In genomic region chr6:30907290-30907757, GRCh38 we compare ENCODE assay signal across 6 cellular contexts. TPM values are rescaled to one million over a fixed set of nuclear protein-coding genes. Genes with fewer than 3 reads are reported as not detected.
DNase-seq lines count a peak whose midpoint lies in the region; ATAC-seq, FAIRE-seq and TF ChIP-seq lines count a peak whose summit lies in the region.
"Not testable (repeated sequence)": the region's sequence is repeated elsewhere in the genome, so short reads cannot be mapped to it uniquely, and the experiment has no call there.

No MANE protein-coding gene starts in this region.

- peaks cover 0 to 19% (median 5%) of the 10 kb centered on the region in 3 donors for H3K36me3 Mint-ChIP-seq in naive thymus-derived CD8-positive, alpha-beta T cell

- H3K36me3 ChIP-seq in GM06990 (ENCODE audit: control insufficient read depth, insufficient read depth, low read length): peaks cover 12% of the 10 kb centered on the region
- H3K36me3 ChIP-seq in SJCRH30: not testable (repeated sequence)
- H3K36me3 ChIP-seq in K562 (ENCODE audit: control insufficient read depth, insufficient read depth, low read length): peaks cover 32% of the 10 kb centered on the region
- peaks cover 0 to 31% (median 21%) of the 10 kb centered on the region in 9 donors for H3K36me3 ChIP-seq in heart right ventricle
- peaks cover 21% of the 10 kb centered on the region for H3K36me3 ChIP-seq in suprapubic skin

- FAIRE-seq in K562 (lab: Jason Lieb, UNC): not testable (repeated sequence)

- DNase-seq in GM06990 (ENCODE audit: extremely low read depth, insufficient read length); SJCRH30; K562 (ENCODE audit: extremely low read depth in 1 of 4, low spot score in 3 of 4); heart right ventricle; naive thymus-derived CD8-positive, alpha-beta T cell; suprapubic skin (ENCODE audit: low spot score in 2 of 2): not testable (repeated sequence)

- TF ChIP-seq POLR2A in K562 (conservative IDR thresholded peaks at IDR 0.05); suprapubic skin (IDR thresholded peaks at IDR 0.05): not testable (repeated sequence)

- H3K9me3 Mint-ChIP-seq in naive thymus-derived CD8-positive, alpha-beta T cell: not testable (repeated sequence)

- not testable (repeated sequence) for TF ChIP-seq RAD21 in K562 (CRISPR knock-in tag; conservative IDR thresholded peaks at IDR 0.05 in 1 of 2, IDR thresholded peaks at IDR 0.05 in 1 of 2)

- H3K9me3 ChIP-seq in SJCRH30 (replicated peaks); K562 (replicated peaks; ENCODE audit: control insufficient read depth, insufficient read depth, low read depth, low read length); heart right ventricle; suprapubic skin: not testable (repeated sequence)

- not testable (repeated sequence) for H3K27me3 ChIP-seq in GM06990 (replicated peaks; ENCODE audit: control insufficient read depth, insufficient read depth, low read length); SJCRH30; K562 (ENCODE audit: control insufficient read depth in 2 of 2, insufficient read depth in 2 of 2, low read length in 2 of 2); heart right ventricle; suprapubic skin

- WGBS in K562 (ENCODE audit: insufficient coverage, low coverage, missing lambda C conversion rate): 39% methylated on average over 16 of the region's 16 CpGs
- 51 to 59% methylated on average over 16 of the region's 16 CpGs for WGBS in heart right ventricle, 2 donors
- 41% methylated on average over 16 of the region's 16 CpGs for WGBS in suprapubic skin

- BruUV-seq in K562 (replicated peaks; lab: Mats Ljungman, UMichigan): TSS peak; percentile 88

- H3K4me1 Mint-ChIP-seq in naive thymus-derived CD8-positive, alpha-beta T cell: peaks cover 16 to 31% (median 24%) of the 10 kb centered on the region in 4 donors

- not testable (repeated sequence) for ATAC-seq in K562; heart right ventricle; naive thymus-derived CD8-positive, alpha-beta T cell

- TF ChIP-seq CTCF in GM06990 (IDR thresholded peaks at IDR 0.05; ENCODE audit: insufficient read depth, low read length, poor library complexity, severe bottlenecking); K562 (IDR thresholded peaks at IDR 0.05 in 2 of 3, conservative IDR thresholded peaks at IDR 0.05 in 1 of 3; ENCODE audit: insufficient read depth in 2 of 3, low read depth in 1 of 3, low read length in 3 of 3); heart right ventricle (IDR thresholded peaks at IDR 0.05); suprapubic skin (IDR thresholded peaks at IDR 0.05): not testable (repeated sequence)

- in situ Hi-C loops in K562 (cut with MboI): not testable (repeated sequence)

- peak overlapping the region; percentile 88 to 92 for H3K9ac ChIP-seq in K562 (ENCODE audit: insufficient read depth in 1 of 2, low read depth in 2 of 2, low read length in 2 of 2)

- H3K4me3 ChIP-seq in GM06990 (replicated peaks; ENCODE audit: low read depth, low read length): peak overlapping the region; percentile 88
- peak overlapping the region; percentile 81 for H3K4me3 ChIP-seq in SJCRH30
- H3K4me3 ChIP-seq in K562: peak overlapping the region; percentile 76
- H3K4me3 ChIP-seq in heart right ventricle: peak overlapping the region in 9 of 10 donors; percentile 72 to 94 (median 79)
- H3K4me3 ChIP-seq in suprapubic skin: peak overlapping the region; percentile 69

- peak overlapping the region; percentile 98 for H3K4me2 ChIP-seq in K562 (ENCODE audit: insufficient read depth, low read length)

- not testable (repeated sequence) for H3K27me3 Mint-ChIP-seq in naive thymus-derived CD8-positive, alpha-beta T cell

- peak overlapping the region; percentile 97 to 100 (median 99) for H3K4me3 Mint-ChIP-seq in naive thymus-derived CD8-positive, alpha-beta T cell

- not testable (repeated sequence) for H3K27ac ChIP-seq in SJCRH30, suprapubic skin
- peak overlapping the region; percentile 71 for H3K27ac ChIP-seq in K562 (ENCODE audit: extremely low read depth, low read depth, low read length)
- peak overlapping the region in 2 of 10 donors; percentile 6 to 30 for H3K27ac ChIP-seq in heart right ventricle

- intact Hi-C loops in K562 (cut with micrococcal nuclease); heart right ventricle (cut with DNase I): not testable (repeated sequence)

- peak overlapping the region; percentile 97 for H2AFZ ChIP-seq in K562 (ENCODE audit: low read depth, low read length)

- TF ChIP-seq EP300 in K562 (IDR thresholded peaks at IDR 0.05; ENCODE audit: low read length); suprapubic skin (IDR thresholded peaks at IDR 0.05): not testable (repeated sequence)

- not testable (repeated sequence) for H3K9me1 ChIP-seq in K562 (ENCODE audit: control insufficient read depth, insufficient read depth, low read length)

- H4K20me1 ChIP-seq in K562 (replicated peaks; ENCODE audit: control insufficient read depth, insufficient read depth, low read length): not testable (repeated sequence)

- CTCF ChIA-PET in K562 (lab: Yijun Ruan, JAX; ENCODE audit: low intra/inter-chr PET ratio): not testable (repeated sequence)

- not testable (repeated sequence) for H3K4me1 ChIP-seq in SJCRH30
- H3K4me1 ChIP-seq in K562 (replicated peaks in 1 of 2; ENCODE audit: control insufficient read depth in 2 of 2, insufficient read depth in 2 of 2, low read length in 2 of 2): peaks cover 5 to 13% of the 10 kb centered on the region in 2 experiments; a peak in 4 of 5 replicates
- H3K4me1 ChIP-seq in heart right ventricle: peaks cover 0 to 21% (median 11%) of the 10 kb centered on the region in 9 donors
- peaks cover 16% of the 10 kb centered on the region for H3K4me1 ChIP-seq in suprapubic skin

- H3K79me2 ChIP-seq in K562 (ENCODE audit: control insufficient read depth, insufficient read depth, low read length): peaks cover 15% of the 10 kb centered on the region

- POLR2A ChIA-PET in K562 (lab: Yijun Ruan, JAX): interaction anchor here (0.5 to 2.5 kb wide), 15 partner anchors 8 to 191 kb away, joined by 3 to 17 read pairs (median 4); no protein-coding TSS in a partner anchor
- POLR2A ChIA-PET in naive thymus-derived CD8-positive, alpha-beta T cell (lab: Charles Lee): interaction anchor here (0.5 to 3.6 kb wide), 7 partner anchors 12 to 754 kb away, joined by 3 to 18 read pairs (median 3); partner anchors contain the start of genes DDR1 and TRIM39

- peak overlapping the region; percentile 10 to 89 (median 51) for H3K27ac Mint-ChIP-seq in naive thymus-derived CD8-positive, alpha-beta T cell

RNA-seq across cellular contexts. Expression of gene GTF2H4, which starts 0.7 kb away (rescaled TPM):
- total RNA-seq in SJCRH30 (2014; rRNA removed; shearing (Covaris generic)): 15.1 and 24.2 TPM in 2 replicates
- total RNA-seq in K562 (2011; cell fraction: chromatin; rRNA removed; ENCODE audit: low replicate concordance): 228 and 428 TPM in 2 replicates
- total RNA-seq in K562 (2011; cell fraction: nucleolus; rRNA removed): 202 and 247 TPM in 2 replicates
- 179 and 226 TPM in 2 replicates for total RNA-seq in K562 (2011; cell fraction: nucleoplasm; rRNA removed)
- 30.5 and 55.3 TPM in 2 replicates for total RNA-seq in K562 (2014; rRNA removed)
- total RNA-seq in K562 (2014; rRNA removed; fragmentation: Illumina TruSeq; extraction: Trizol): 36.1 and 39.6 TPM in 2 replicates
- 38.3 and 38.6 TPM in 2 replicates for total RNA-seq in K562 (2015; rRNA removed; fragmentation: Illumina TruSeq; extraction: Trizol)
- 70.6 and 80.5 TPM in 2 replicates for total RNA-seq in K562 (2021)
- 60.1 and 75.6 TPM in 2 replicates for polyA plus RNA-seq in K562 (2011; rRNA removed)
- 57.7 and 65.7 TPM in 2 replicates for polyA plus RNA-seq in K562 (2011; cell fraction: cytosol; rRNA removed)
- polyA plus RNA-seq in K562 (2011; cell fraction: nucleus; rRNA removed): 584 and 671 TPM in 2 replicates
- 66.1 and 69.0 TPM in 2 replicates for polyA plus RNA-seq in K562 (2012)
- 57.1 and 76.3 TPM in 2 replicates for polyA plus RNA-seq in K562 (2014; fragmentation: Illumina TruSeq; extraction: Trizol)
- 1 to 10 TPM; 3.6 to 5.2 TPM for polyA plus RNA-seq in K562 (2014; fragmentation: Nextera tagmentation; extraction: Ambion mirVana)
- 86.1 and 95.0 TPM in 2 replicates for polyA plus RNA-seq in K562 (2014; rRNA removed)
- polyA minus RNA-seq in K562 (2011; rRNA and poly(A)+ RNA removed): 37.2 and 37.6 TPM in 2 replicates
- 16.6 and 20.2 TPM in 2 replicates for polyA minus RNA-seq in K562 (2011; cell fraction: cytosol; rRNA and poly(A)+ RNA removed)
- 60.9 and 104 TPM in 2 replicates for polyA minus RNA-seq in K562 (2011; cell fraction: nucleus; rRNA and poly(A)+ RNA removed)
- 10 to 100 TPM in 8 of 10 donors, 1 to 10 TPM in 2; 8.3 to 25.1 (median 12.5) TPM for total RNA-seq in heart right ventricle
- 10 to 100 TPM; 15.9 to 27.0 TPM for polyA plus RNA-seq in heart right ventricle
- total RNA-seq in naive thymus-derived CD8-positive, alpha-beta T cell: 10 to 100 TPM; 30.0 to 33.9 TPM
- 1 to 10 TPM; 5.1 to 8.3 (median 6.3) TPM for polyA plus RNA-seq in naive thymus-derived CD8-positive, alpha-beta T cell
- 10 to 100 TPM; 10.5 to 33.5 (median 11.3) TPM for total RNA-seq in suprapubic skin

RNA-seq across cellular contexts. Expression of gene VARS2, which starts 6.7 kb away (rescaled TPM):
- 21.3 and 23.5 TPM in 2 replicates for total RNA-seq in SJCRH30 (2014; rRNA removed; shearing (Covaris generic))
- total RNA-seq in K562 (2011; cell fraction: chromatin; rRNA removed; ENCODE audit: low replicate concordance): 134 and 271 TPM in 2 replicates
- total RNA-seq in K562 (2011; cell fraction: nucleolus; rRNA removed): 116 and 125 TPM in 2 replicates
- 117 and 125 TPM in 2 replicates for total RNA-seq in K562 (2011; cell fraction: nucleoplasm; rRNA removed)
- total RNA-seq in K562 (2014; rRNA removed) (31.1 and 46.0 TPM in 2 replicates), K562 (2014; rRNA removed; fragmentation: Illumina TruSeq; extraction: Trizol) (16.8 and 18.5 TPM in 2 replicates), K562 (2015; rRNA removed; fragmentation: Illumina TruSeq; extraction: Trizol) (23.3 and 26.3 TPM in 2 replicates), K562 (2021) (41.0 and 48.0 TPM in 2 replicates), heart right ventricle (10 to 100 TPM; 13.4 to 28.4 (median 22.5) TPM), suprapubic skin (10 to 100 TPM; 12.6 to 22.0 (median 19.2) TPM)
- polyA plus RNA-seq in K562 (2011; rRNA removed) (35.1 and 56.2 TPM in 2 replicates), K562 (2014; fragmentation: Illumina TruSeq; extraction: Trizol) (28.3 and 29.9 TPM in 2 replicates), K562 (2014; fragmentation: Nextera tagmentation; extraction: Ambion mirVana) (1 to 10 TPM; 1.6 to 2.3 TPM), K562 (2014; rRNA removed) (44.8 and 53.6 TPM in 2 replicates), heart right ventricle (10 to 100 TPM in 1 of 2 donors, 1 to 10 TPM in 1; 9.3 to 26.0 TPM)
- 28.8 and 33.9 TPM in 2 replicates for polyA plus RNA-seq in K562 (2011; cell fraction: cytosol; rRNA removed)
- 263 and 308 TPM in 2 replicates for polyA plus RNA-seq in K562 (2011; cell fraction: nucleus; rRNA removed)
- 38.5 and 55.4 TPM in 2 replicates for polyA plus RNA-seq in K562 (2012)
- 46.2 and 47.8 TPM in 2 replicates for polyA minus RNA-seq in K562 (2011; rRNA and poly(A)+ RNA removed)
- 18.4 and 32.6 TPM in 2 replicates for polyA minus RNA-seq in K562 (2011; cell fraction: cytosol; rRNA and poly(A)+ RNA removed)
- 28.9 and 49.2 TPM in 2 replicates for polyA minus RNA-seq in K562 (2011; cell fraction: nucleus; rRNA and poly(A)+ RNA removed)
- 10 to 100 TPM; 41.4 to 53.7 TPM for total RNA-seq in naive thymus-derived CD8-positive, alpha-beta T cell
- 10 to 100 TPM; 14.1 to 16.3 (median 14.5) TPM for polyA plus RNA-seq in naive thymus-derived CD8-positive, alpha-beta T cell

RNA-seq across cellular contexts. Expression of gene DDR1, which starts 23.0 kb away (rescaled TPM):
- total RNA-seq in SJCRH30 (2014; rRNA removed; shearing (Covaris generic)): 73.2 and 80.9 TPM in 2 replicates
- total RNA-seq in K562 (2011; cell fraction: chromatin; rRNA removed; ENCODE audit: low replicate concordance): 77.6 and 145 TPM in 2 replicates
- 121 and 123 TPM in 2 replicates for total RNA-seq in K562 (2011; cell fraction: nucleolus; rRNA removed)
- total RNA-seq in K562 (2011; cell fraction: nucleoplasm; rRNA removed): 99.0 and 108 TPM in 2 replicates
- total RNA-seq in K562 (2014; rRNA removed) (19.9 and 27.1 TPM in 2 replicates), K562 (2014; rRNA removed; fragmentation: Illumina TruSeq; extraction: Trizol) (10.5 and 12.2 TPM in 2 replicates), K562 (2015; rRNA removed; fragmentation: Illumina TruSeq; extraction: Trizol) (10.0 and 11.1 TPM in 2 replicates), K562 (2021) (42.9 and 44.6 TPM in 2 replicates), heart right ventricle (10 to 100 TPM; 15.5 to 49.2 (median 26.9) TPM), suprapubic skin (100 to 1,000 TPM; 161 to 210 (median 188) TPM)
- polyA plus RNA-seq in K562 (2011; rRNA removed) (11.2 and 19.0 TPM in 2 replicates), K562 (2014; fragmentation: Illumina TruSeq; extraction: Trizol) (16.0 and 19.8 TPM in 2 replicates), K562 (2014; fragmentation: Nextera tagmentation; extraction: Ambion mirVana) (1 to 10 TPM; 1.4 to 1.6 TPM), K562 (2014; rRNA removed) (19.3 and 20.2 TPM in 2 replicates), heart right ventricle (10 to 100 TPM in 1 of 2 donors, 1 to 10 TPM in 1; 7.3 to 12.1 TPM)
- polyA plus RNA-seq in K562 (2011; cell fraction: cytosol; rRNA removed): 17.3 and 19.2 TPM in 2 replicates
- 47.9 and 67.4 TPM in 2 replicates for polyA plus RNA-seq in K562 (2011; cell fraction: nucleus; rRNA removed)
- 25.5 and 32.6 TPM in 2 replicates for polyA plus RNA-seq in K562 (2012)
- polyA minus RNA-seq in K562 (2011; rRNA and poly(A)+ RNA removed): 16.3 and 21.0 TPM in 2 replicates
- 26.3 and 45.5 TPM in 2 replicates for polyA minus RNA-seq in K562 (2011; cell fraction: cytosol; rRNA and poly(A)+ RNA removed)
- 27.9 and 41.7 TPM in 2 replicates for polyA minus RNA-seq in K562 (2011; cell fraction: nucleus; rRNA and poly(A)+ RNA removed)
- 10 to 100 TPM; 19.8 to 22.8 TPM for total RNA-seq in naive thymus-derived CD8-positive, alpha-beta T cell
- polyA plus RNA-seq in naive thymus-derived CD8-positive, alpha-beta T cell: 1 to 10 TPM in 2 of 3 donors, under 1 TPM in 1; 0.57 to 5.4 (median 1.5) TPM

RNA-seq across cellular contexts. Expression of gene SFTA2, which starts 24.6 kb away (rescaled TPM):
- not detected in 2 replicates for total RNA-seq in SJCRH30 (2014; rRNA removed; shearing (Covaris generic))
- not detected in 2 replicates for total RNA-seq in K562 (2011; cell fraction: chromatin; rRNA removed; ENCODE audit: low replicate concordance)
- total RNA-seq in K562 (2011; cell fraction: nucleolus; rRNA removed): not detected in 2 replicates
- not detected in 2 replicates for total RNA-seq in K562 (2011; cell fraction: nucleoplasm; rRNA removed)
- total RNA-seq in K562 (2014; rRNA removed): not detected in 2 replicates
- not detected in 2 replicates for total RNA-seq in K562 (2014; rRNA removed; fragmentation: Illumina TruSeq; extraction: Trizol)
- not detected in 2 replicates for total RNA-seq in K562 (2015; rRNA removed; fragmentation: Illumina TruSeq; extraction: Trizol)
- 0.78 TPM in 1 of 2 replicates, not detected in the other for total RNA-seq in K562 (2021)
- polyA plus RNA-seq in K562 (2011; rRNA removed): not detected in 2 replicates
- polyA plus RNA-seq in K562 (2011; cell fraction: cytosol; rRNA removed): not detected in 2 replicates
- polyA plus RNA-seq in K562 (2011; cell fraction: nucleus; rRNA removed): not detected in 2 replicates
- 0.17 TPM in 1 of 2 replicates, not detected in the other for polyA plus RNA-seq in K562 (2012)
- polyA plus RNA-seq in K562 (2014; fragmentation: Illumina TruSeq; extraction: Trizol): not detected in 2 replicates
- not detected for polyA plus RNA-seq in K562 (2014; fragmentation: Nextera tagmentation; extraction: Ambion mirVana)
- not detected in 2 replicates for polyA plus RNA-seq in K562 (2014; rRNA removed)
- polyA minus RNA-seq in K562 (2011; rRNA and poly(A)+ RNA removed): not detected in 2 replicates
- polyA minus RNA-seq in K562 (2011; cell fraction: cytosol; rRNA and poly(A)+ RNA removed): not detected in 2 replicates
- not detected in 2 replicates for polyA minus RNA-seq in K562 (2011; cell fraction: nucleus; rRNA and poly(A)+ RNA removed)
- not detected for total RNA-seq in heart right ventricle
- polyA plus RNA-seq in heart right ventricle: not detected
- total RNA-seq in naive thymus-derived CD8-positive, alpha-beta T cell: not detected
- under 1 TPM in 1 of 3 donors, not detected in 2; 0.30 TPM for polyA plus RNA-seq in naive thymus-derived CD8-positive, alpha-beta T cell
- total RNA-seq in suprapubic skin: not detected

RNA-seq across cellular contexts. Expression of gene MUCL3, which starts 33.4 kb away (rescaled TPM):
- total RNA-seq in SJCRH30 (2014; rRNA removed; shearing (Covaris generic)): not detected in 2 replicates
- total RNA-seq in K562 (2011; cell fraction: chromatin; rRNA removed; ENCODE audit: low replicate concordance): not detected in 2 replicates
- total RNA-seq in K562 (2011; cell fraction: nucleolus; rRNA removed): not detected in 2 replicates
- not detected in 2 replicates for total RNA-seq in K562 (2011; cell fraction: nucleoplasm; rRNA removed)
- total RNA-seq in K562 (2014; rRNA removed) (not detected in 2 replicates), K562 (2014; rRNA removed; fragmentation: Illumina TruSeq; extraction: Trizol) (not detected in 2 replicates), K562 (2015; rRNA removed; fragmentation: Illumina TruSeq; extraction: Trizol) (not detected in 2 replicates), K562 (2021) (not detected in 2 replicates), heart right ventricle (under 1 TPM in 1 of 10 donors, not detected in 9; 0.08 TPM), suprapubic skin (not detected)
- polyA plus RNA-seq in K562 (2011; rRNA removed) (not detected in 2 replicates), K562 (2014; fragmentation: Illumina TruSeq; extraction: Trizol) (not detected in 2 replicates), K562 (2014; fragmentation: Nextera tagmentation; extraction: Ambion mirVana) (not detected), K562 (2014; rRNA removed) (0.07 TPM in 1 of 2 replicates, not detected in the other), heart right ventricle (not detected)
- polyA plus RNA-seq in K562 (2011; cell fraction: cytosol; rRNA removed): not detected in 2 replicates
- polyA plus RNA-seq in K562 (2011; cell fraction: nucleus; rRNA removed): not detected in 2 replicates
- 0.03 and 0.07 TPM in 2 replicates for polyA plus RNA-seq in K562 (2012)
- not detected in 2 replicates for polyA minus RNA-seq in K562 (2011; rRNA and poly(A)+ RNA removed)
- polyA minus RNA-seq in K562 (2011; cell fraction: cytosol; rRNA and poly(A)+ RNA removed): not detected in 2 replicates
- not detected in 2 replicates for polyA minus RNA-seq in K562 (2011; cell fraction: nucleus; rRNA and poly(A)+ RNA removed)
- not detected for total RNA-seq in naive thymus-derived CD8-positive, alpha-beta T cell
- not detected for polyA plus RNA-seq in naive thymus-derived CD8-positive, alpha-beta T cell
